Comparison of ENCODE assay signal across 8 cellular contexts in the genomic region with DNA sequence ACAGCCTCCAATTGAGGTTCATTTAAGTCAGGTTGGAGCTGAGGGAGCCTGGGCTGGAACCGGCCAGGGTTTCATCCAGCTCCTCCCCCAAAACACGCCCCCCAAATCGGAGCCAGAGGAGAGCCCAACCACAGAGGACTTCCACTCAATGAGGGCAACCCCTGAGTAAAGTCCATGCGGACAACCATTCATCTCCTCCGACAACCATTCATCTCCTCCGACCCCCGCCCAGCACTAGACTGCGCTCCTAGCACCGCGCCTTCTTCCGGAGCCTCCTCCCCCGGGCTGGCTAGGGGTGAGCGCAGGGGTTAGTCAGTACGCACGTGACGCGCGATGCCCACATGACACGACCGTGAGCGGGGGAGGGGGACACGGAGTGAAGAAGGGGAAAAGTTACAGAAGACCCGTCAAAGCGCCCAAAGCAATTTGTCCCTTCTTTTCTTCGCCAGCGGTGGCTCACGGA. TPM values are rescaled to one million over a fixed set of nuclear protein-coding genes. Genes with fewer than 3 reads are reported as not detected.
A peak's percentile ranks its signal among the peaks of the same experiment; 100 is the strongest.
DNase-seq lines count a peak whose midpoint lies in the region; ATAC-seq and TF ChIP-seq lines count a peak whose summit lies in the region.

No MANE protein-coding gene starts in this region.

- H3K79me2 ChIP-seq in Karpas-422 (ENCODE audit: low read length) = no peaks in the 10 kb centered on the region

- no peaks in the 10 kb centered on the region for H3K9me2 ChIP-seq in Karpas-422 (replicated peaks; ENCODE audit: insufficient read depth, low read length)

- H3K4me2 ChIP-seq in Karpas-422 (ENCODE audit: low read depth, low read length, poor library complexity, severe bottlenecking) = no peak overlapping the region

- no peaks in the 10 kb centered on the region for H3K4me1 Mint-ChIP-seq in CD4-positive, alpha-beta T cell (ENCODE audit: low read depth)

- CTCF ChIA-PET in CD4-positive, alpha-beta T cell (lab: Charles Lee) = no interaction called here

- H3K9ac ChIP-seq in NT2/D1 (ENCODE audit: insufficient read length, low read depth) (peak overlapping the region; percentile 68), Karpas-422 (ENCODE audit: low read length) (no peak overlapping the region)

- H3K27me3 ChIP-seq in NT2/D1 (ENCODE audit: insufficient read depth, insufficient read length) (peaks cover 57% of the 10 kb centered on the region), Karpas-422 (ENCODE audit: low read length) (no peaks in the 10 kb centered on the region)
- peaks cover 30% of the 10 kb centered on the region for H3K27me3 ChIP-seq in CD4-positive, alpha-beta T cell (ENCODE audit: control insufficient read depth, insufficient read depth, low read length)

- peaks cover 55% of the 10 kb centered on the region for H3K27me3 Mint-ChIP-seq in CD4-positive, alpha-beta T cell

- POLR2A ChIA-PET in CD4-positive, alpha-beta T cell (lab: Charles Lee) = no interaction called here

- no peak overlapping the region for H3K27ac Mint-ChIP-seq in CD4-positive, alpha-beta T cell

- H3K4me1 ChIP-seq in NT2/D1 (ENCODE audit: insufficient read depth, insufficient read length) (no peaks in the 10 kb centered on the region), Karpas-422 (ENCODE audit: low read length) (no peaks in the 10 kb centered on the region)

- ATAC-seq in CD4-positive, alpha-beta T cell (ENCODE audit: poor library complexity) = no peak

- H4K20me1 ChIP-seq in Karpas-422 (ENCODE audit: insufficient read depth, low read depth, low read length) = no peaks in the 10 kb centered on the region

- H2AFZ ChIP-seq in Karpas-422 (ENCODE audit: low read length) = no peak overlapping the region

- H3K4me3 Mint-ChIP-seq in CD4-positive, alpha-beta T cell = no peak overlapping the region

- DNase-seq in NCI-H510A treated with DMSO at 0.1 percent for 48 hours (lab: John Stamatoyannopoulos, UW) (peak; percentile 32), NCI-H510A (lab: John Stamatoyannopoulos, UW) (no peak), NT2/D1 (ENCODE audit: low read depth, low spot score) (peak; percentile 49), dermis blood vessel endothelial cell (peak; percentile 78), kidney glomerular epithelial cell (lab: John Stamatoyannopoulos, UW) (peak; percentile 69), Karpas-422 (no peak)
- no peak for DNase-seq in CD4-positive, alpha-beta T cell

- intact Hi-C loops in CD4-positive, alpha-beta T cell (cut with DNase I, micrococcal nuclease) = no loop called here

- peak overlapping the region; percentile 64 for H3K4me3 ChIP-seq in NT2/D1 (ENCODE audit: insufficient read length, low read depth)
- peak overlapping the region; percentile 33 to 54 (median 44) for H3K4me3 ChIP-seq in skin epidermis
- no peak overlapping the region for H3K4me3 ChIP-seq in Karpas-422 (ENCODE audit: low read length)

- no peak for TF ChIP-seq CTCF in CD4-positive, alpha-beta T cell (IDR thresholded peaks at IDR 0.05)

- H3K9me3 ChIP-seq in NT2/D1 (ENCODE audit: insufficient read depth, low read length) = no peaks in the 10 kb centered on the region
- peaks cover 19% of the 10 kb centered on the region for H3K9me3 ChIP-seq in Karpas-422 (ENCODE audit: low read length)
- no peaks in the 10 kb centered on the region for H3K9me3 ChIP-seq in CD4-positive, alpha-beta T cell (ENCODE audit: control insufficient read depth, low read length)

- H3K36me3 Mint-ChIP-seq in CD4-positive, alpha-beta T cell (ENCODE audit: low read depth) = no peaks in the 10 kb centered on the region

- H3K27ac ChIP-seq in skin epidermis = peak overlapping the region in 18 of 21 experiments; percentile 35 to 94 (median 80)
- no peak overlapping the region for H3K27ac ChIP-seq in Karpas-422 (ENCODE audit: low read length)
- no peak overlapping the region for H3K27ac ChIP-seq in CD4-positive, alpha-beta T cell (ENCODE audit: low read depth, low read length)

- H3K9me3 Mint-ChIP-seq in CD4-positive, alpha-beta T cell = peaks cover 2% of the 10 kb centered on the region

- no peaks in the 10 kb centered on the region for H3K36me3 ChIP-seq in NT2/D1 (ENCODE audit: insufficient read depth, insufficient read length, low read length)
- H3K36me3 ChIP-seq in Karpas-422 (ENCODE audit: insufficient read depth, low read length) = no peaks in the 10 kb centered on the region

RNA-seq across cellular contexts. Expression of a gene that starts 1.4 kb away (rescaled TPM):
- 1.8 and 2.4 TPM in 2 replicates for total RNA-seq in dermis blood vessel endothelial cell
- total RNA-seq in Karpas-422 (2014; rRNA removed; shearing (Covaris generic); ENCODE audit: low replicate concordance) = 0.40 and 0.93 TPM in 2 replicates
- total RNA-seq in CD4-positive, alpha-beta T cell = not detected

Comparison
In these comparisons a context has a peak if more than half of its experiments do, and no peak if none do; other contexts are left out.
1. DNase-seq: peak in NCI-H510A treated with DMSO at 0.1 percent for 48 hours (single experiment), NT2/D1 (single experiment), dermis blood vessel endothelial cell (single experiment) and kidney glomerular epithelial cell (single experiment); none in NCI-H510A (single experiment), Karpas-422 (single experiment) and CD4-positive, alpha-beta T cell (0 of 10).
2. H3K27ac ChIP-seq: peak in skin epidermis (18 of 21); none in Karpas-422 (single experiment) and CD4-positive, alpha-beta T cell (single experiment).